ENCODE assay signal across 24 cellular contexts in the genomic region with DNA sequence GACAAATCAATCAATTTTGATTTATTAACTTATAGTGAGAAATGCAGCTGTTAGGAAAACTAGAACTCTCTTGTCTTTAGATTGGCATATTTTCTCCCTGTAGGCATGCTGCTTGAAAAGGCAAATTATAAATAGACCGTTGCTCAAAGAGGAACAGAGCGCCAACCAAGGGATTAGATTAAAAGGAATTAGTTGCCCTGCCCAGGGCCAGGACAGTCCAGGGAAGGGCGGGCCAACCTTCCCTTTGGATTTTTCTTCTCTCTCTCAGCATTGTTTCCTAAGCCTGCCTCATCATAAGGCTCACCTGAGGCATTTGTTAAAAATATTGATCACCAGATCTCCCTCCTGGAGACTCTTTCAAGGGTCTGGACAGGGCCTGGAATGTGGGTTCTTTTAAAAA. TPM values are rescaled to one million over a fixed set of nuclear protein-coding genes. Genes with fewer than 3 reads are reported as not detected.
DNase-seq lines count a peak whose midpoint lies in the region; ATAC-seq and TF ChIP-seq lines count a peak whose summit lies in the region.
"Had no signal": no experiment of that assay in that cellular context is flagged by ENCODE, and none has a peak within 500 bp of the region (broad histone marks: within the 10 kb centered on the region; RNA-seq: fewer than 3 reads in every experiment).

No MANE protein-coding gene starts in this region.

- 37 to 62% methylated on average over 3 of the region's 3 CpGs for WGBS in heart right ventricle, 2 donors

- H3K27me3 ChIP-seq in heart right ventricle, result no peaks in the 10 kb centered on the region
- H3K27me3 ChIP-seq: BE2C, colonic mucosa had no signal

- H3K27me3 Mint-ChIP-seq in brain, result no peaks in the 10 kb centered on the region
- H3K27me3 Mint-ChIP-seq: activated naive CD8-positive, alpha-beta T cell; stimulated activated naive CD8-positive, alpha-beta T cell treated with anti-CD3 and anti-CD28 coated beads, Interleukin-15, amount 100 ng/mL, for 72 hours had no signal

- peaks cover 8 to 96% (median 68%) of the 10 kb centered on the region in 9 donors for H3K4me1 ChIP-seq in heart right ventricle
- H3K4me1 ChIP-seq: A549, BE2C, colonic mucosa had no signal

- peak overlapping the region in 9 of 10 donors; percentile 36 to 99 (median 77) for H3K27ac ChIP-seq in heart right ventricle
- H3K27ac ChIP-seq: A549, colonic mucosa had no signal

- H3K4me3 Mint-ChIP-seq in brain, result peak overlapping the region in 1 of 5 experiments; percentile 23
- H3K4me3 Mint-ChIP-seq: activated naive CD8-positive, alpha-beta T cell; activated T-helper 1 cell treated with anti-CD3 and anti-CD28 coated beads, Interleukin-12 subunit alpha, Interleukin-12 subunit beta, Interleukin-2, Interleukin-4 antibody, amounts not matched to agents 30 ng/mL and 10 ng/mL and 1 ng/mL, durations not matched to agents 14 hours and 24 hours and 36 hours; neural crest cell; stimulated activated naive CD8-positive, alpha-beta T cell treated with anti-CD3 and anti-CD28 coated beads, Interleukin-15, amount 100 ng/mL, for 72 hours had no signal

- no peaks in the 10 kb centered on the region for H3K9me3 ChIP-seq in heart right ventricle
- H3K9me3 ChIP-seq: A549, colonic mucosa, mucosa of descending colon had no signal

- DNase-seq in D341Med (ENCODE audit: low spot score) (peak; percentile 50), heart right ventricle (no peak), pons (ENCODE audit: low spot score) (peak; percentile 34), anterior cingulate cortex (lab: John Stamatoyannopoulos, UW) (no peak), RKO (ENCODE audit: low spot score) (no peak), midbrain (lab: John Stamatoyannopoulos, UW) (no peak), NAMALWA (ENCODE audit: low spot score) (no peak)
- DNase-seq: BE2C; colonic mucosa; DMS79; mucosa of descending colon; NCI-H187 treated with DMSO at 0.1 percent for 48 hours; NCI-H226; NCI-H748 treated with DMSO at 0.1 percent for 48 hours; stimulated activated naive CD8-positive, alpha-beta T cell treated with anti-CD3 and anti-CD28 coated beads, Interleukin-15, amount 100 ng/mL, for 72 hours; SW 1271 had no signal

- ATAC-seq in heart right ventricle, result peak; percentile 59 to 88 (median 80)
- ATAC-seq: A549; K562; mucosa of descending colon; stimulated activated naive CD8-positive, alpha-beta T cell treated with anti-CD3 and anti-CD28 coated beads, Interleukin-15, amount 100 ng/mL, for 72 hours had no signal

- H3K4me3 ChIP-seq in heart right ventricle, result no peak overlapping the region
- H3K4me3 ChIP-seq: A549, colonic mucosa, K562, mucosa of descending colon had no signal

- H3K36me3 Mint-ChIP-seq in brain, result peaks cover 37% of the 10 kb centered on the region

- no peak for TF ChIP-seq CTCF in brain (conservative IDR thresholded peaks at IDR 0.05)
- TF ChIP-seq CTCF in heart right ventricle (IDR thresholded peaks at IDR 0.05), result no peak

- H3K4me1 Mint-ChIP-seq in brain, result peaks cover 99% of the 10 kb centered on the region
- H3K4me1 Mint-ChIP-seq: stimulated activated naive CD8-positive, alpha-beta T cell treated with anti-CD3 and anti-CD28 coated beads, Interleukin-15, amount 100 ng/mL, for 72 hours had no signal

- H3K9me3 Mint-ChIP-seq in brain, result no peaks in the 10 kb centered on the region
- H3K9me3 Mint-ChIP-seq: activated T-helper 1 cell treated with anti-CD3 and anti-CD28 coated beads, Interleukin-12 subunit alpha, Interleukin-12 subunit beta, Interleukin-2, Interleukin-4 antibody, amounts not matched to agents 30 ng/mL and 10 ng/mL and 1 ng/mL, durations not matched to agents 14 hours and 24 hours and 36 hours; neural crest cell; stimulated activated naive CD8-positive, alpha-beta T cell treated with anti-CD3 and anti-CD28 coated beads, Interleukin-15, amount 100 ng/mL, for 72 hours had no signal

- H3K36me3 ChIP-seq in heart right ventricle, result peaks cover 0 to 64% (median 18%) of the 10 kb centered on the region in 9 donors
- H3K36me3 ChIP-seq: colonic mucosa had no signal

- H3K27ac Mint-ChIP-seq in brain, result peak overlapping the region in 3 of 5 experiments; percentile 71 to 82 (median 77)
- H3K27ac Mint-ChIP-seq: activated naive CD8-positive, alpha-beta T cell; activated T-helper 1 cell treated with anti-CD3 and anti-CD28 coated beads, Interleukin-12 subunit alpha, Interleukin-12 subunit beta, Interleukin-2, Interleukin-4 antibody, amounts not matched to agents 30 ng/mL and 10 ng/mL and 1 ng/mL, durations not matched to agents 14 hours and 24 hours and 36 hours had no signal

- intact Hi-C loops in heart right ventricle (cut with DNase I), result loop anchor here in 1 of 10 donors (10.0 kb wide), 1 partner anchor 208 kb away; no protein-coding TSS in a partner anchor

RNA-seq across cellular contexts. Expression of gene CIPC, which starts 8.6 kb away (rescaled TPM):
- polyA plus RNA-seq in brain (ENCODE audit: insufficient read depth, low read depth, low replicate concordance), result 18.4 TPM
- total RNA-seq in heart right ventricle, result 10 to 100 TPM; 51.4 to 93.8 (median 64.2) TPM
- 10 to 100 TPM in 1 of 2 donors, 1 to 10 TPM in 1; 9.4 to 11.6 TPM for polyA plus RNA-seq in heart right ventricle

RNA-seq across cellular contexts. Expression of gene ZDHHC22, which starts 34.9 kb away (rescaled TPM):
- polyA plus RNA-seq in brain (ENCODE audit: insufficient read depth, low read depth, low replicate concordance), result 30.2 TPM
- under 1 TPM in 1 of 10 donors, not detected in 9; 0.09 TPM for total RNA-seq in heart right ventricle
- not detected for polyA plus RNA-seq in heart right ventricle
- total RNA-seq: activated T-helper 1 cell treated with anti-CD3 and anti-CD28 coated beads, Interleukin-12 subunit alpha, Interleukin-12 subunit beta, Interleukin-2, Interleukin-4 antibody, amounts not matched to agents 30 ng/mL and 10 ng/mL and 1 ng/mL, durations not matched to agents 14 hours and 24 hours and 36 hours; K562; liver; OCI-LY7 had no signal
- polyA plus RNA-seq: K562, liver had no signal

Comparison
In these comparisons a context has a peak if more than half of its experiments do, and no peak if none do; other contexts are left out.
1. DNase-seq: peak in D341Med (single experiment) and pons (single experiment); none in heart right ventricle (0 of 2), anterior cingulate cortex (0 of 58), RKO (single experiment), midbrain (single experiment) and NAMALWA (single experiment).
2. RNA of gene ZDHHC22, which starts 34.9 kb away (polyA plus RNA-seq): 30.2 TPM in brain (single experiment); not detected in heart right ventricle; every median in the first group is over 10 times any median in the second.